Comparison of ENCODE assay signal across 8 cellular contexts in genomic region chr16:23640959-23641765, GRCh38. TPM values are rescaled to one million over a fixed set of nuclear protein-coding genes. Genes with fewer than 3 reads are reported as not detected.
A peak's percentile ranks its signal among the peaks of the same experiment; 100 is the strongest.
DNase-seq lines count a peak whose midpoint lies in the region; ATAC-seq and TF ChIP-seq lines count a peak whose summit lies in the region.

Gene DCTN5, plus strand, starts transcription at chr16:23641466. Its CDS starts 77 bp downstream, at chr16:23641543.
Gene PALB2, minus strand, starts transcription at chr16:23641310. Its CDS starts 153 bp downstream, at chr16:23641157.

- H3K27ac ChIP-seq in adrenal gland, result peak within 1 kb of the TSS in 4 of 5 donors; percentile 75 to 94 (median 81)
- H3K27ac ChIP-seq in heart left ventricle, result peak within 1 kb of the TSS; percentile 64 to 89 (median 83)

- H3K36me3 Mint-ChIP-seq in type B pancreatic cell, result peaks cover 11% of the 10 kb centered on the region

- ATAC-seq in HG02798 (IDR thresholded peaks at IDR 0.05; ENCODE audit: poor library complexity, unreplicated experiment) (peak; percentile 99), heart left ventricle (peak; percentile 99 to 100 (median 100))

- intact Hi-C loops in adrenal gland (cut with DNase I) (no loop called here), heart left ventricle (cut with DNase I) (loop anchor here in 2 of 10 donors (2.0 to 5.0 kb wide), 2 partner anchors 44 to 84 kb away; partner anchors contain the start of genes EARS2 (in 1 of the 2), NDUFAB1 (in 1 of the 2) and UBFD1 (in 1 of the 2))

- peak within 1 kb of the TSS; percentile 95 for H3K27ac Mint-ChIP-seq in type B pancreatic cell

- H3K9me3 ChIP-seq in adrenal gland (replicated peaks in 1 of 3), result no peaks in the 10 kb centered on the region
- no peaks in the 10 kb centered on the region for H3K9me3 ChIP-seq in heart left ventricle

- H3K36me3 ChIP-seq in adrenal gland (replicated peaks in 1 of 2) (peaks cover 0 to 48% of the 10 kb centered on the region in 2 donors), heart left ventricle (peaks cover 0 to 58% (median 51%) of the 10 kb centered on the region in 9 donors)

- H3K27me3 Mint-ChIP-seq in type B pancreatic cell, result no peaks in the 10 kb centered on the region

- 0 to 2% (median 0%) methylated on average over 24 to 62 of the region's 62 CpGs for WGBS in adrenal gland, 4 donors
- WGBS in heart left ventricle, 4 donors, result 0% methylated on average over 30 to 62 of the region's 62 CpGs

- H3K4me1 ChIP-seq in adrenal gland (replicated peaks in 1 of 2) (peaks cover 15 to 21% of the 10 kb centered on the region in 2 donors), heart left ventricle (peaks cover 0 to 31% (median 20%) of the 10 kb centered on the region in 12 donors)

- peaks cover 10% of the 10 kb centered on the region for H3K4me1 Mint-ChIP-seq in type B pancreatic cell (ENCODE audit: unreplicated experiment)

- TF ChIP-seq CTCF in GM12875 (IDR thresholded peaks at IDR 0.05; ENCODE audit: borderline replicate concordance, insufficient read depth, low read depth, low read length), result no peak
- no peak for TF ChIP-seq CTCF in adrenal gland (IDR thresholded peaks at IDR 0.05)
- peak in 1 of 12 donors; percentile 12 for TF ChIP-seq CTCF in heart left ventricle (IDR thresholded peaks at IDR 0.05)
- no peak for TF ChIP-seq CTCF in type B pancreatic cell (conservative IDR thresholded peaks at IDR 0.05)

- peak; percentile 90 for DNase-seq in NCI-H1436 (lab: John Stamatoyannopoulos, UW)
- peak; percentile 73 for DNase-seq in T follicular helper cell (ENCODE audit: low read depth)
- peak; percentile 90 to 97 (median 95) for DNase-seq in adrenal gland
- DNase-seq in heart left ventricle, result peak; percentile 93 to 96 (median 96)
- peak; percentile 93 for DNase-seq in pons (ENCODE audit: low spot score)
- peak; percentile 89 for DNase-seq in type B pancreatic cell (ENCODE audit: extremely low spot score, unreplicated experiment)

- no peaks in the 10 kb centered on the region for H3K27me3 ChIP-seq in adrenal gland
- H3K27me3 ChIP-seq in heart left ventricle, result no peaks in the 10 kb centered on the region

- TF ChIP-seq POLR2A in adrenal gland (IDR thresholded peaks at IDR 0.05) (peak in 1 of 2 donors; percentile 52), heart left ventricle (IDR thresholded peaks at IDR 0.05) (peak in 1 of 2 donors; percentile 70)

- H3K9me3 Mint-ChIP-seq in type B pancreatic cell, result no peaks in the 10 kb centered on the region

- H3K4me3 Mint-ChIP-seq in type B pancreatic cell, result peak within 1 kb of the TSS; percentile 99

- H3K4me3 ChIP-seq in GM12875 (ENCODE audit: low read depth, low read length), result peak within 1 kb of the TSS; percentile 84
- peak within 1 kb of the TSS; percentile 86 to 100 (median 98) for H3K4me3 ChIP-seq in adrenal gland
- H3K4me3 ChIP-seq in heart left ventricle, result peak within 1 kb of the TSS; percentile 67 to 99 (median 88)

RNA-seq across cellular contexts. Expression of gene DCTN5, which starts in this region (rescaled TPM):
- 10 to 100 TPM; 22.7 to 62.7 (median 36.1) TPM for total RNA-seq in adrenal gland
- polyA plus RNA-seq in adrenal gland, result 10 to 100 TPM in 1 of 3 donors, 1 to 10 TPM in 2; 7.9 to 64.4 (median 9.8) TPM
- 10 to 100 TPM; 26.8 to 56.0 (median 40.5) TPM for total RNA-seq in heart left ventricle
- 10 to 100 TPM in 1 of 2 donors, 1 to 10 TPM in 1; 7.4 to 36.9 TPM for polyA plus RNA-seq in heart left ventricle
- total RNA-seq in type B pancreatic cell (ENCODE audit: low replicate concordance), result 77.8 and 78.3 TPM in 2 replicates

RNA-seq across cellular contexts. Expression of gene PALB2, which starts in this region (rescaled TPM):
- total RNA-seq in adrenal gland (10 to 100 TPM in 3 of 8 donors, 1 to 10 TPM in 5; 2.8 to 12.9 (median 9.2) TPM), heart left ventricle (1 to 10 TPM; 3.8 to 7.4 (median 4.5) TPM), type B pancreatic cell (ENCODE audit: low replicate concordance) (14.0 and 19.3 TPM in 2 replicates)
- polyA plus RNA-seq in adrenal gland (10 to 100 TPM in 2 of 3 donors, 1 to 10 TPM in 1; 9.6 to 16.4 (median 11.8) TPM), heart left ventricle (1 to 10 TPM; 3.4 to 5.7 TPM)

Comparison
In these comparisons a context has a peak if more than half of its experiments do, and no peak if none do; other contexts are left out.
1. Peak in every context shown above with its lines: DNase-seq, ATAC-seq, H3K4me3 ChIP-seq and H3K27ac ChIP-seq.